9 cellular contexts compared by ENCODE assay signal in the genomic region with DNA sequence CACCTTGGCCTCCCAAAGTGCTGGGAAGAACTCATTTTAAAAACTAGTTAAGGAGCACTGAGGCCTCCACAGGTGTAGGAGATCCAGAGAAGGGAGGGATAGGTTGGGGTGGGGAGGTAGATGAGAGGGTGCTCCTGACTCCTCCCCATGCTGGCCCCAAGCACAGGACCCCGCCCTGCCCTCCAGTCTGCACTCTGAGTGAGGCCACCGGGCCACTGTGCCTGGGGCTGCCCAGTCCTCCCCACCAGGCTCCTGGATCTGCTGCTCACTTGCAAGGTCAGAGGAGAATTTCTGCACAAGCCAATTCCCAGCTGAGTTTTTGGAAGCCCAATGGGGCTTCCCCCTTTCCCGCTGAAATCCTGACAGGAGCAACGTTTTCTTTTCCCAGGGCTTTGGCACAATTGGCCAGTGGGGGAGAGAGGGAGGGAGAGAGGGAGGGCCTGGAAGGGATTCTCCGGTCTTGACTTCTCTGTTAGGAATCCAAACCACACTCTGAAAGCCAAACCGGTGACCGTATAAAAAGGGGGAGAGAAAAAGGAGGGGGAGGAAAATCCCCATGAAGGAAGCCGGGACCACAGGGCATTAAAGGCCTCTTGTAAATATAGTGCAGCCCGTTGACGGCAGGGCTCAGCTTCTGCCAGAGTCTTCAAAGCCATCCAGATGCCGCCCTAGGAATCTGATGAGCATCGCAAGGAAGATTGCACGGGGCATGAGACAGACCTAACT.
DNase-seq lines count a peak whose midpoint lies in the region; ATAC-seq, FAIRE-seq and TF ChIP-seq lines count a peak whose summit lies in the region.
"Had no signal": no experiment of that assay in that cellular context is flagged by ENCODE, and none has a peak within 500 bp of the region (broad histone marks: within the 10 kb centered on the region; RNA-seq: fewer than 3 reads in every experiment).

No MANE protein-coding gene starts in this region.

- CTCF ChIA-PET in MCF 10A (lab: Yijun Ruan, JAX): interaction anchor here (0.7 to 5.4 kb wide), 3 partner anchors 13 to 742 kb away, joined by 3 to 22 read pairs (median 3); no protein-coding TSS in a partner anchor
- CTCF ChIA-PET in activated naive CD4-positive, alpha-beta T cell treated with anti-CD3 and anti-CD28 coated beads, Interleukin-2, amount 10 ng/mL, durations not matched to agents 7 days and 5 days (lab: Charles Lee): no interaction called here

- H3K79me2 ChIP-seq in keratinocyte (ENCODE audit: control insufficient read depth, insufficient read depth, low read length): peaks cover 80% of the 10 kb centered on the region

- POLR2A ChIA-PET in MCF 10A (lab: Yijun Ruan, JAX): interaction anchor here (0.7 to 1.8 kb wide), 3 partner anchors 113 to 344 kb away, joined by 3 to 4 read pairs (median 4); no protein-coding TSS in a partner anchor

- no peaks in the 10 kb centered on the region for H3K9me3 ChIP-seq in keratinocyte (ENCODE audit: control insufficient read depth, low read depth, low read length)

- H3K27ac Mint-ChIP-seq in MCF 10A (ENCODE audit: low read depth, unreplicated experiment): peak overlapping the region; percentile 22
- H3K27ac Mint-ChIP-seq in activated naive CD4-positive, alpha-beta T cell treated with anti-CD3 and anti-CD28 coated beads, Interleukin-2, amount 10 ng/mL, durations not matched to agents 7 days and 5 days: no peak overlapping the region

- peaks cover 83% of the 10 kb centered on the region for H3K4me1 ChIP-seq in keratinocyte (ENCODE audit: control insufficient read depth, extremely low read depth, insufficient read depth, low read length)

- peaks cover 7 to 43% of the 10 kb centered on the region in 2 experiments for H3K36me3 ChIP-seq in keratinocyte (ENCODE audit: control insufficient read depth in 2 of 2, extremely low read depth in 1 of 2, insufficient read depth in 2 of 2, low read length in 2 of 2)

- H3K9ac ChIP-seq in keratinocyte (ENCODE audit: control insufficient read depth, extremely low read depth, insufficient read depth, low read length): peak overlapping the region; percentile 55

- H4K20me1 ChIP-seq in keratinocyte (ENCODE audit: control insufficient read depth, extremely low read depth, insufficient read depth, low read length): peaks cover 12% of the 10 kb centered on the region

- peak overlapping the region; percentile 70 for H3K4me2 ChIP-seq in keratinocyte (ENCODE audit: control insufficient read depth, extremely low read depth, insufficient read depth, low read depth, low read length)

- DNase-seq in HK-2 (ENCODE audit: unreplicated experiment) (peak; percentile 76), MCF 10A (ENCODE audit: unreplicated experiment) (peak; percentile 60), keratinocyte (ENCODE audit: low read depth, low spot score) (no peak), smooth muscle cell of the brain vasculature (ENCODE audit: low read depth, low spot score) (peak; percentile 44), NCI-H1930 (lab: John Stamatoyannopoulos, UW) (no peak)
- DNase-seq in activated naive CD4-positive, alpha-beta T cell treated with anti-CD3 and anti-CD28 coated beads, Interleukin-2, amount 10 ng/mL, durations not matched to agents 7 days and 5 days: no peak
- DNase-seq in activated CD8-positive, alpha-beta memory T cell treated with anti-CD3 and anti-CD28 coated beads for 24 hours: no peak
- DNase-seq: NCI-H2171 treated with DMSO at 0.1 percent for 48 hours had no signal

- no peaks in the 10 kb centered on the region for H3K27me3 ChIP-seq in keratinocyte (ENCODE audit: control insufficient read depth, extremely low read depth, insufficient read depth, low read length)

- no peaks in the 10 kb centered on the region for H3K36me3 Mint-ChIP-seq in MCF 10A (ENCODE audit: insufficient read depth, unreplicated experiment)
- H3K36me3 Mint-ChIP-seq in activated naive CD4-positive, alpha-beta T cell treated with anti-CD3 and anti-CD28 coated beads, Interleukin-2, amount 10 ng/mL, durations not matched to agents 7 days and 5 days: no peaks in the 10 kb centered on the region

- peaks cover 15% of the 10 kb centered on the region for H3K4me1 Mint-ChIP-seq in MCF 10A (ENCODE audit: insufficient read depth, unreplicated experiment)
- no peaks in the 10 kb centered on the region for H3K4me1 Mint-ChIP-seq in activated naive CD4-positive, alpha-beta T cell treated with anti-CD3 and anti-CD28 coated beads, Interleukin-2, amount 10 ng/mL, durations not matched to agents 7 days and 5 days

- H3K9me1 ChIP-seq in keratinocyte (ENCODE audit: control insufficient read depth, extremely low read depth, insufficient read depth, low read length): peaks cover 9% of the 10 kb centered on the region

- peak overlapping the region; percentile 85 for H3K27ac ChIP-seq in keratinocyte (ENCODE audit: control insufficient read depth, insufficient read depth, low read length)

- no peak for TF ChIP-seq CTCF in MCF 10A (IDR thresholded peaks at IDR 0.05; ENCODE audit: unreplicated experiment)
- TF ChIP-seq CTCF in keratinocyte (optimal IDR thresholded peaks at IDR 0.05 in 1 of 3, IDR thresholded peaks at IDR 0.05 in 1 of 3, conservative IDR thresholded peaks at IDR 0.05 in 1 of 3; ENCODE audit: extremely low read depth in 1 of 3, insufficient read depth in 2 of 3, low read length in 3 of 3): no peak

- H2AFZ ChIP-seq in keratinocyte (ENCODE audit: control insufficient read depth, low read length): no peak overlapping the region

- peak overlapping the region; percentile 58 for H3K4me3 Mint-ChIP-seq in MCF 10A (ENCODE audit: unreplicated experiment)
- no peak overlapping the region for H3K4me3 Mint-ChIP-seq in activated naive CD4-positive, alpha-beta T cell treated with anti-CD3 and anti-CD28 coated beads, Interleukin-2, amount 10 ng/mL, durations not matched to agents 7 days and 5 days

- ATAC-seq in HG03045 (IDR thresholded peaks at IDR 0.05; ENCODE audit: unreplicated experiment): no peak

- dilution Hi-C loops in keratinocyte (cut with MboI; ENCODE audit: extremely low pct_ligation_motif_present, low sequenced_read_pairs): no loop called here

- intact Hi-C loops in MCF 10A (cut with micrococcal nuclease): no loop called here

- no peaks in the 10 kb centered on the region for H3K27me3 Mint-ChIP-seq in MCF 10A (ENCODE audit: insufficient read depth, unreplicated experiment)
- H3K27me3 Mint-ChIP-seq in activated naive CD4-positive, alpha-beta T cell treated with anti-CD3 and anti-CD28 coated beads, Interleukin-2, amount 10 ng/mL, durations not matched to agents 7 days and 5 days: peaks cover 42% of the 10 kb centered on the region

- BruUV-seq in MCF 10A (replicated peaks; lab: Mats Ljungman, UMichigan): no TSS peak

- peak overlapping the region in 1 of 3 experiments; percentile 19 for H3K4me3 ChIP-seq in keratinocyte (ENCODE audit: control insufficient read depth in 2 of 3, extremely low read depth in 1 of 3, insufficient read depth in 2 of 3, low read depth in 1 of 3, low read length in 3 of 3)

- H3K9me3 Mint-ChIP-seq in MCF 10A (ENCODE audit: unreplicated experiment): no peaks in the 10 kb centered on the region
- H3K9me3 Mint-ChIP-seq in activated naive CD4-positive, alpha-beta T cell treated with anti-CD3 and anti-CD28 coated beads, Interleukin-2, amount 10 ng/mL, durations not matched to agents 7 days and 5 days: no peaks in the 10 kb centered on the region

- FAIRE-seq in keratinocyte (lab: Jason Lieb, UNC): peak; percentile 85

Comparison
In these comparisons a context has a peak if more than half of its experiments do, and no peak if none do; other contexts are left out.
1. DNase-seq: peak in HK-2 (single experiment), MCF 10A (single experiment) and smooth muscle cell of the brain vasculature (single experiment); none in keratinocyte (single experiment), NCI-H1930 (0 of 2), activated naive CD4-positive, alpha-beta T cell treated with anti-CD3 and anti-CD28 coated beads, Interleukin-2, amount 10 ng/mL, durations not matched to agents 7 days and 5 days (single experiment) and activated CD8-positive, alpha-beta memory T cell treated with anti-CD3 and anti-CD28 coated beads for 24 hours (single experiment).